ENCODE assay signal across 20 cellular contexts in genomic region chr12:33253123-33253522, GRCh38.
"Had no signal": no experiment of that assay in that cellular context is flagged by ENCODE, and none has a peak within 500 bp of the region (broad histone marks: within the 10 kb centered on the region; RNA-seq: fewer than 3 reads in every experiment).

No MANE protein-coding gene starts in this region.

- H3K4me3 ChIP-seq: gastrocnemius medialis, heart left ventricle, transverse colon had no signal

- H3K36me3 ChIP-seq: brain microvascular endothelial cell, gastrocnemius medialis, heart left ventricle, transverse colon had no signal

- ATAC-seq: activated CD8-positive, alpha-beta T cell treated with anti-CD3 and anti-CD28 coated beads, Interleukin-2, amount 10 ng/mL, durations not matched to agents 7 days and 5 days; gastrocnemius medialis; heart left ventricle; left colon; naive thymus-derived CD8-positive, alpha-beta T cell had no signal

- FAIRE-seq: TTC549 had no signal

- H3K27me3 ChIP-seq: brain microvascular endothelial cell, gastrocnemius medialis, heart left ventricle, transverse colon had no signal

- H3K27ac ChIP-seq: brain microvascular endothelial cell, epithelial cell of prostate, gastrocnemius medialis, heart left ventricle, transverse colon had no signal

- H3K4me1 ChIP-seq: gastrocnemius medialis, heart left ventricle, transverse colon had no signal

- DNase-seq: activated B cell treated with CpG ODN at 0.5 μM for 24 hours; activated CD4-positive, alpha-beta T cell treated with anti-CD3 and anti-CD28 coated beads for 48 hours; activated CD8-positive, alpha-beta memory T cell treated with anti-CD3 and anti-CD28 coated beads, Interleukin-2, amount 50 U/mL, for 4 hours; activated CD8-positive, alpha-beta T cell treated with anti-CD3 and anti-CD28 coated beads, Interleukin-2, amount 10 ng/mL, durations not matched to agents 7 days and 5 days; activated effector memory CD4-positive, alpha-beta T cell treated with anti-CD3 and anti-CD28 coated beads, Interleukin-2, amount 50 U/mL, for 16 hours; activated naive CD8-positive, alpha-beta T cell treated with anti-CD3 and anti-CD28 coated beads for 36 hours; activated T-cell treated with anti-CD3 and anti-CD28 coated beads, Interleukin-2, amount 50 U/mL, for 48 hours; amygdala; brain microvascular endothelial cell; effector memory CD4-positive, alpha-beta T cell; gastrocnemius medialis; heart left ventricle; left colon; naive thymus-derived CD8-positive, alpha-beta T cell; posterior cingulate gyrus; stimulated activated CD4-positive, alpha-beta T cell treated with anti-CD3 and anti-CD28 coated beads, Interleukin-2, amount 100 ng/mL, for 48 hours; stimulated activated naive CD4-positive, alpha-beta T cell; transverse colon had no signal

- H3K9me3 ChIP-seq: gastrocnemius medialis, heart left ventricle, transverse colon had no signal
